ENCODE assay signal across 2 cellular contexts in genomic region chr7:44650772-44651171, GRCh38.
TF ChIP-seq lines count a peak whose summit lies in the region.

No MANE protein-coding gene starts in this region.

TF ChIP-seq in SK-N-SH treated with all-trans-retinoic acid at 6 μM for 48 hours, 23 proteins besides CTCF, POLR2A, EP300 and RAD21 (continued from another document):
- no peak for TF ChIP-seq PATZ1 (CRISPR knock-in tag; IDR thresholded peaks at IDR 0.05; ENCODE audit: borderline replicate concordance)
- no peak for TF ChIP-seq ZNF565 (CRISPR knock-in tag; conservative IDR thresholded peaks at IDR 0.05; ENCODE audit: low read depth)
- no peak for TF ChIP-seq BACH2 (CRISPR knock-in tag; IDR thresholded peaks at IDR 0.05; ENCODE audit: borderline replicate concordance)
- TF ChIP-seq ZFP3 (CRISPR knock-in tag; IDR thresholded peaks at IDR 0.05), result no peak
- no peak for TF ChIP-seq RARB (CRISPR knock-in tag; IDR thresholded peaks at IDR 0.05)
- no peak for TF ChIP-seq OSR1 (CRISPR knock-in tag; IDR thresholded peaks at IDR 0.05)
- no peak for TF ChIP-seq ARNTL (CRISPR knock-in tag; IDR thresholded peaks at IDR 0.05; ENCODE audit: borderline replicate concordance, low read depth)
- no peak for TF ChIP-seq GLIS3 (CRISPR knock-in tag; IDR thresholded peaks at IDR 0.05)
- TF ChIP-seq ESRRG (CRISPR knock-in tag; IDR thresholded peaks at IDR 0.05), result no peak
- no peak for TF ChIP-seq SNAI2 (CRISPR knock-in tag; IDR thresholded peaks at IDR 0.05)
- no peak for TF ChIP-seq CREB5 (CRISPR knock-in tag; IDR thresholded peaks at IDR 0.05; ENCODE audit: low read depth)
- no peak for TF ChIP-seq POU6F1 (CRISPR knock-in tag; IDR thresholded peaks at IDR 0.05; ENCODE audit: borderline replicate concordance, low read depth)
- no peak for TF ChIP-seq ISL1 (CRISPR knock-in tag; IDR thresholded peaks at IDR 0.05)

TF ChIP-seq in SK-N-SH, 30 proteins besides CTCF, POLR2A, EP300 and RAD21 (continued from another document):
- no peak for TF ChIP-seq REST (IDR thresholded peaks at IDR 0.05; ENCODE audit: low read depth, low read length)
- no peak for TF ChIP-seq USF2 (IDR thresholded peaks at IDR 0.05; ENCODE audit: borderline replicate concordance, low read depth, low read length)
- TF ChIP-seq PBX3 (IDR thresholded peaks at IDR 0.05), result no peak
- TF ChIP-seq FOXM1 (IDR thresholded peaks at IDR 0.05; ENCODE audit: low read depth), result no peak
- TF ChIP-seq FOXJ3 (CRISPR knock-in tag; IDR thresholded peaks at IDR 0.05), result no peak
- TF ChIP-seq TEAD4 (IDR thresholded peaks at IDR 0.05; ENCODE audit: borderline replicate concordance, insufficient read depth), result no peak
